In the genomic region with DNA sequence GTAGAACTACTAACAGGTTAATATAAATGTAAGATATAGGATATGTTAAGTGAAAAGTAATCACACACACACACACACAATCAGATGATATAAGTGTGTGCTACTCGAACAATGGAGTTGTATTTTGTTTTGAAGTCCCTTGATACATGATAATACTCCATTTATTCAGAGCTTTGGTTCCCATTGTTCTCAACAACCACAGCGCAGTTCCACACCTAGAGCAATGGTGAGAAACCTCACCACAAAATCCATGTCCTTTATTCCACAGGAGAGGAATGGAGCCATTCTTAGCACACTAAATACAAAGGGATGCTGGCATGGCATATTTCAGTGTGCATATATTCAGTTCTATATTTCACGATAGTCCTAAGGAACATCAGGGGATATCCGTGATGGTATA, we compare ENCODE assay signal across 19 cellular contexts.
DNase-seq lines count a peak whose midpoint lies in the region; ATAC-seq and TF ChIP-seq lines count a peak whose summit lies in the region.
"Had no signal": no experiment of that assay in that cellular context is flagged by ENCODE, and none has a peak within 500 bp of the region (broad histone marks: within the 10 kb centered on the region; RNA-seq: fewer than 3 reads in every experiment).

No MANE protein-coding gene starts in this region.

- H3K4me3 ChIP-seq in LNCaP clone FGC (ENCODE audit: low read depth, low read length), result peak overlapping the region; percentile 59
- H3K4me3 ChIP-seq: BLaER1, GM12878 had no signal

- peak; percentile 60 for DNase-seq in NCI-H2107 treated with DMSO at 0.1 percent for 48 hours (lab: John Stamatoyannopoulos, UW; ENCODE audit: unreplicated experiment)
- no peak for DNase-seq in NCI-H2107 (lab: John Stamatoyannopoulos, UW)
- DNase-seq in LNCaP clone FGC (ENCODE audit: low read depth), result no peak
- peak; percentile 41 for DNase-seq in renal cortical epithelial cell (ENCODE audit: low read depth)
- no peak for DNase-seq in NCI-H345 (lab: John Stamatoyannopoulos, UW)
- DNase-seq: 8988T; Calu3; CD8-positive, alpha-beta T cell; DMS53; DND-41; EL; GOT3; H7 had no signal

- ATAC-seq in HG03025 (IDR thresholded peaks at IDR 0.05; ENCODE audit: low FRiP score, unreplicated experiment), result no peak
- no peak for ATAC-seq in GM19463 (IDR thresholded peaks at IDR 0.05; ENCODE audit: unreplicated experiment)
- ATAC-seq: CD8-positive, alpha-beta T cell; GM12878; HepG2 had no signal

- TF ChIP-seq CTCF in LNCaP clone FGC (IDR thresholded peaks at IDR 0.05; ENCODE audit: control insufficient read depth, extremely low read depth, insufficient read depth), result no peak
- TF ChIP-seq CTCF in VCaP (conservative IDR thresholded peaks at IDR 0.05), result no peak

- H3K27ac ChIP-seq in VCaP, result peak overlapping the region; percentile 93
- H3K27ac ChIP-seq: BLaER1 had no signal

Comparison
In these comparisons a context has a peak if more than half of its experiments do, and no peak if none do; other contexts are left out.
1. DNase-seq: peak in NCI-H2107 treated with DMSO at 0.1 percent for 48 hours (single experiment) and renal cortical epithelial cell (single experiment); none in NCI-H2107 (single experiment), LNCaP clone FGC (single experiment) and NCI-H345 (single experiment).